In the genomic region with DNA sequence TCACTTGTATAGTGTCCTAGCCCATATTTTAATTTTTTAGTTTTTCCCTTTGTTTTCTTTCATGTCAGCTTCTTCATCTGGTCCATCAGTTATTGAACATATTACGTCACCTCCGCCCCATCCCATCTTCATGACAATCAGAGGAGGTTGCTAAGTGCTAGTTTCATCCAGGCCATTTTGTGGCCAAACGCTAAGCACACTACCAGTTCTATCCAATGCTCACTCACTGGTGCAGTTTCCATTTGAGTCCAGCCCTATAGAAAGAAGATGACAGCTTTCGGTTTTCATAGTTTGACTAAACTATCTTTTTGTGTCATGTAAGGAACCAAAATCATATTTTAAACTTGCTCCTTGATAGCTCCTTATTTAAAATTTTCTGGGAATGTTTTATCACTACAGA, we compare ENCODE assay signal across 12 cellular contexts.
DNase-seq lines count a peak whose midpoint lies in the region; ATAC-seq and TF ChIP-seq lines count a peak whose summit lies in the region.
"Had no signal": no experiment of that assay in that cellular context is flagged by ENCODE, and none has a peak within 500 bp of the region (broad histone marks: within the 10 kb centered on the region; RNA-seq: fewer than 3 reads in every experiment).

No MANE protein-coding gene starts in this region.

- no peaks in the 10 kb centered on the region for H3K9me3 ChIP-seq in colonic mucosa
- H3K9me3 ChIP-seq: SJSA1 had no signal

- TF ChIP-seq CTCF in colonic mucosa (IDR thresholded peaks at IDR 0.05), result no peak

- H3K4me3 ChIP-seq in colonic mucosa, result no peak overlapping the region
- H3K4me3 ChIP-seq: hepatocyte, SJSA1 had no signal

- no peak for DNase-seq in AML-193 (lab: John Stamatoyannopoulos, UW)
- no peak for DNase-seq in colonic mucosa
- DNase-seq in SKM-1 (lab: John Stamatoyannopoulos, UW; ENCODE audit: unreplicated experiment), result no peak
- DNase-seq: aorta, Karpas-422, mesendoderm had no signal

- no peak overlapping the region for H3K27ac ChIP-seq in colonic mucosa
- H3K27ac ChIP-seq: hepatocyte, SJSA1 had no signal

- H3K9ac ChIP-seq in colonic mucosa (ENCODE audit: low read depth in 2 of 2, low read length in 2 of 2), result no peak overlapping the region

- no peaks in the 10 kb centered on the region for H3K4me1 ChIP-seq in colonic mucosa
- H3K4me1 ChIP-seq: SJSA1 had no signal

- peak; percentile 100 for ATAC-seq in GM18867 (IDR thresholded peaks at IDR 0.05; ENCODE audit: unreplicated experiment)
- ATAC-seq in GM19463 (IDR thresholded peaks at IDR 0.05; ENCODE audit: unreplicated experiment), result peak; percentile 100
- ATAC-seq in HG02885 (IDR thresholded peaks at IDR 0.05; ENCODE audit: poor library complexity, unreplicated experiment), result peak; percentile 100
- ATAC-seq in HG03565 (IDR thresholded peaks at IDR 0.05; ENCODE audit: unreplicated experiment), result peak; percentile 100

- intact Hi-C loops in colonic mucosa (cut with DNase I), result no loop called here

- no peaks in the 10 kb centered on the region for H3K27me3 ChIP-seq in colonic mucosa
- H3K27me3 ChIP-seq: hepatocyte, SJSA1 had no signal

- H3K36me3 ChIP-seq in colonic mucosa, result no peaks in the 10 kb centered on the region
- H3K36me3 ChIP-seq: SJSA1 had no signal
